ENCODE assay signal across 37 cellular contexts in genomic region chr11:131690362-131690761, GRCh38.
"Had no signal": no experiment of that assay in that cellular context is flagged by ENCODE, and none has a peak within 500 bp of the region (broad histone marks: within the 10 kb centered on the region; RNA-seq: fewer than 3 reads in every experiment).

No MANE protein-coding gene starts in this region.

- H3K9me3 ChIP-seq: MG63 had no signal

- DNase-seq: activated B cell treated with CpG ODN at 0.5 μM for 24 hours; activated CD4-positive, alpha-beta memory T cell treated with anti-CD3 and anti-CD28 coated beads, Interleukin-2, amount 10 ng/mL, durations not matched to agents 7 days and 5 days; activated CD4-positive, alpha-beta T cell treated with anti-CD3 and anti-CD28 coated beads for 4 hours; activated CD4-positive, alpha-beta T cell treated with anti-CD3 and anti-CD28 coated beads, Interleukin-2, amount 50 U/mL, for 1 hour; activated CD4-positive, CD25-positive, alpha-beta regulatory T cell treated with anti-CD3 and anti-CD28 coated beads, Interleukin-2, amount 50 U/mL, for 72 hours; activated CD8-positive, alpha-beta memory T cell treated with anti-CD3 and anti-CD28 coated beads for 24 hours; activated CD8-positive, alpha-beta memory T cell treated with anti-CD3 and anti-CD28 coated beads, Interleukin-2, amount 10 ng/mL, durations not matched to agents 7 days and 5 days; activated CD8-positive, alpha-beta memory T cell treated with anti-CD3 and anti-CD28 coated beads, Interleukin-2, amount 50 U/mL, for 48 hours; activated effector memory CD4-positive, alpha-beta T cell treated with anti-CD3 and anti-CD28 coated beads, Interleukin-2, amount 50 U/mL, for 16 hours; activated naive CD4-positive, alpha-beta T cell; activated naive CD4-positive, alpha-beta T cell treated with anti-CD3 and anti-CD28 coated beads, Interleukin-2, amount 50 U/mL, for 16 hours; activated naive CD8-positive, alpha-beta T cell treated with anti-CD3 and anti-CD28 coated beads for 36 hours; activated T-cell treated with anti-CD3 and anti-CD28 coated beads, Interleukin-2, amount 50 U/mL, for 72 hours; amniotic stem cell; aorta; brain microvascular endothelial cell; Karpas-422; KBM-7; MG63; NCI-H1048; NCI-H1105 treated with DMSO at 0.1 percent for 48 hours; NCI-H1436; NCI-H1694 treated with DMSO at 0.1 percent for 48 hours; NCI-H2029; NCI-H2107; NCI-H2171; NCI-H510A; NCI-H748 treated with DMSO at 0.1 percent for 48 hours; PC-9; SIG-M5; T-cell; T-helper 17 cell had no signal

- H3K4me3 ChIP-seq: MG63, PC-9 had no signal

- H3K4me3 Mint-ChIP-seq: activated B cell treated with CpG ODN at 0.5 μM for 24 hours; activated CD4-positive, alpha-beta memory T cell treated with anti-CD3 and anti-CD28 coated beads, Interleukin-2, amount 10 ng/mL, durations not matched to agents 7 days and 5 days; activated CD8-positive, alpha-beta memory T cell treated with anti-CD3 and anti-CD28 coated beads, Interleukin-2, amount 10 ng/mL, durations not matched to agents 7 days and 5 days; activated naive CD8-positive, alpha-beta T cell treated with anti-CD3 and anti-CD28 coated beads for 36 hours; activated T-helper 17 cell treated with anti-CD3 and anti-CD28 coated beads, Interleukin-2, amount 50 U/mL, for 72 hours; T-cell; T-helper 17 cell had no signal

- H3K36me3 Mint-ChIP-seq: activated CD8-positive, alpha-beta memory T cell treated with anti-CD3 and anti-CD28 coated beads, Interleukin-2, amount 10 ng/mL, durations not matched to agents 7 days and 5 days; activated naive CD8-positive, alpha-beta T cell treated with anti-CD3 and anti-CD28 coated beads for 36 hours; T-cell had no signal

- H3K4me1 Mint-ChIP-seq: activated B cell treated with CpG ODN at 0.5 μM for 24 hours; activated T-helper 17 cell treated with anti-CD3 and anti-CD28 coated beads, Interleukin-2, amount 50 U/mL, for 72 hours had no signal

- H3K4me2 ChIP-seq: PC-9 had no signal

- ATAC-seq: activated CD8-positive, alpha-beta memory T cell treated with anti-CD3 and anti-CD28 coated beads, Interleukin-2, amount 10 ng/mL, durations not matched to agents 7 days and 5 days; activated T-cell treated with anti-CD3 and anti-CD28 coated beads, Interleukin-2, amount 50 U/mL, for 72 hours; activated T-helper 17 cell treated with anti-CD3 and anti-CD28 coated beads, Interleukin-2, amount 50 U/mL, for 72 hours; Right ventricle myocardium inferior; SK-N-SH treated with all-trans-retinoic acid at 6 μM for 48 hours; T-cell; T-helper 17 cell had no signal

- H3K27me3 ChIP-seq: brain microvascular endothelial cell had no signal

- H3K9me3 Mint-ChIP-seq: activated B cell treated with CpG ODN at 0.5 μM for 24 hours; activated CD4-positive, alpha-beta memory T cell treated with anti-CD3 and anti-CD28 coated beads, Interleukin-2, amount 10 ng/mL, durations not matched to agents 7 days and 5 days; activated naive CD8-positive, alpha-beta T cell treated with anti-CD3 and anti-CD28 coated beads for 36 hours; activated T-cell treated with anti-CD3 and anti-CD28 coated beads, Interleukin-2, amount 50 U/mL, for 72 hours; activated T-helper 17 cell treated with anti-CD3 and anti-CD28 coated beads, Interleukin-2, amount 50 U/mL, for 72 hours had no signal

- H3K27ac ChIP-seq: brain microvascular endothelial cell, PC-9, RWPE1, VCaP had no signal

- H2AFZ ChIP-seq: PC-9 had no signal

- H3K36me3 ChIP-seq: brain microvascular endothelial cell, MG63 had no signal
